Comparison of ENCODE assay signal across 25 cellular contexts in genomic region chr20:2942439-2942838, GRCh38.
DNase-seq lines count a peak whose midpoint lies in the region; TF ChIP-seq lines count a peak whose summit lies in the region.
"Had no signal": no experiment of that assay in that cellular context is flagged by ENCODE, and none has a peak within 500 bp of the region (broad histone marks: within the 10 kb centered on the region; RNA-seq: fewer than 3 reads in every experiment).

No MANE protein-coding gene starts in this region.

- H3K4me3 ChIP-seq in brain microvascular endothelial cell (ENCODE audit: low read depth, low read length) (no peak overlapping the region), smooth muscle cell (no peak overlapping the region)
- H3K4me3 ChIP-seq: GM23338 had no signal

- H3K27ac ChIP-seq in brain microvascular endothelial cell (no peak overlapping the region), smooth muscle cell (ENCODE audit: low read depth) (no peak overlapping the region)
- H3K27ac ChIP-seq: epithelial cell of prostate, neutrophil, VCaP had no signal

- H3K79me2 ChIP-seq in smooth muscle cell (ENCODE audit: low read depth) = peaks cover 16% of the 10 kb centered on the region

- peak; percentile 2 for DNase-seq in NCI-H226
- DNase-seq in brain microvascular endothelial cell = peak; percentile 41
- DNase-seq in fibroblast of the conjunctiva (ENCODE audit: low read depth) = peak; percentile 56
- DNase-seq in stromal cell of bone marrow (ENCODE audit: low read depth) = peak; percentile 21
- DNase-seq in smooth muscle cell (lab: John Stamatoyannopoulos, UW; ENCODE audit: unreplicated experiment) = no peak
- DNase-seq in NOMO-1 (lab: John Stamatoyannopoulos, UW; ENCODE audit: unreplicated experiment in 2 of 2) = no peak
- no peak for DNase-seq in T-helper 1 cell
- DNase-seq: activated naive CD4-positive, alpha-beta T cell treated with Interleukin-2 at 50 U/mL for 16 hours; activated T-cell treated with anti-CD3 and anti-CD28 coated beads for 4 hours; AML-193; COR-L47; cortex of kidney; GDM1; left ventricle myocardium superior; NCI-H1048; NCI-H2029; NCI-H524 treated with DMSO at 0.1 percent for 48 hours; OCI-M1; retina; Right ventricle myocardium superior; stimulated activated CD4-positive, alpha-beta T cell treated with anti-CD3 and anti-CD28 coated beads, Interleukin-15, amount 100 ng/mL, for 24 hours had no signal

- in situ Hi-C loops in brain microvascular endothelial cell (cut with HindIII; ENCODE audit: low pct_ligation_motif_present, low sequenced_read_pairs) = no loop called here

- no peaks in the 10 kb centered on the region for H3K9me3 ChIP-seq in smooth muscle cell (replicated peaks; ENCODE audit: low read depth)
- H3K9me3 ChIP-seq: neutrophil had no signal

- no peak overlapping the region for H3K9ac ChIP-seq in smooth muscle cell (ENCODE audit: low read depth)

- H3K36me3 ChIP-seq in brain microvascular endothelial cell (replicated peaks) = no peaks in the 10 kb centered on the region
- no peaks in the 10 kb centered on the region for H3K36me3 ChIP-seq in smooth muscle cell (ENCODE audit: low read depth)

- peaks cover 8% of the 10 kb centered on the region for H3K4me1 ChIP-seq in smooth muscle cell (ENCODE audit: low read depth)

- no peak overlapping the region for H3K4me2 ChIP-seq in smooth muscle cell
- H3K4me2 ChIP-seq: GM23338 had no signal

- H2AFZ ChIP-seq in smooth muscle cell (ENCODE audit: low read depth) = no peak overlapping the region
- H2AFZ ChIP-seq: GM23338 had no signal

- TF ChIP-seq CTCF in brain microvascular endothelial cell (IDR thresholded peaks at IDR 0.05; ENCODE audit: low read depth, low read length, missing control alignments) (no peak), smooth muscle cell (IDR thresholded peaks at IDR 0.05; ENCODE audit: borderline replicate concordance, insufficient read depth, poor library complexity, severe bottlenecking) (no peak)

- peaks cover 21% of the 10 kb centered on the region for H4K20me1 ChIP-seq in smooth muscle cell (ENCODE audit: low read depth)

- H3F3A ChIP-seq in smooth muscle cell (ENCODE audit: low read depth) = no peaks in the 10 kb centered on the region

- H3K27me3 ChIP-seq in brain microvascular endothelial cell (replicated peaks) (no peaks in the 10 kb centered on the region), smooth muscle cell (ENCODE audit: low read depth) (no peaks in the 10 kb centered on the region)
- H3K27me3 ChIP-seq: neutrophil had no signal

Comparison
In these comparisons a context has a peak if more than half of its experiments do, and no peak if none do; other contexts are left out.
1. DNase-seq: peak in NCI-H226 (single experiment), brain microvascular endothelial cell (single experiment), fibroblast of the conjunctiva (single experiment) and stromal cell of bone marrow (single experiment); none in smooth muscle cell (single experiment), NOMO-1 (0 of 2) and T-helper 1 cell (0 of 5).